8 cellular contexts compared by ENCODE assay signal in genomic region chr10:75404335-75405200, GRCh38. TPM values are rescaled to one million over a fixed set of nuclear protein-coding genes. Genes with fewer than 3 reads are reported as not detected.
A peak's percentile ranks its signal among the peaks of the same experiment; 100 is the strongest.
DNase-seq lines count a peak whose midpoint lies in the region; ATAC-seq and TF ChIP-seq lines count a peak whose summit lies in the region.

No MANE protein-coding gene starts in this region.

- DNase-seq in Right ventricle myocardium superior, result peak; percentile 53
- no peak for DNase-seq in cardiac septum (ENCODE audit: low spot score)
- DNase-seq in T-cell, result no peak
- DNase-seq in iPS DF 6.9 (ENCODE audit: low read depth, low spot score), result no peak
- no peak for DNase-seq in smooth muscle cell (lab: John Stamatoyannopoulos, UW; ENCODE audit: unreplicated experiment)
- no peak for DNase-seq in activated naive CD4-positive, alpha-beta T cell (lab: John Stamatoyannopoulos, UW)
- no peak for DNase-seq in NAMALWA (ENCODE audit: low spot score)

- H4K20me1 ChIP-seq in smooth muscle cell (ENCODE audit: low read depth), result peaks cover 14% of the 10 kb centered on the region

- H3K9ac ChIP-seq in smooth muscle cell (ENCODE audit: low read depth), result no peak overlapping the region

- H3K4me1 Mint-ChIP-seq in T-cell, result peaks cover 45 to 53% (median 46%) of the 10 kb centered on the region in 3 donors

- peaks cover 32 to 70% of the 10 kb centered on the region in 2 donors for H3K27me3 Mint-ChIP-seq in T-cell

- H2AFZ ChIP-seq in smooth muscle cell (ENCODE audit: low read depth), result peak overlapping the region; percentile 56

- TF ChIP-seq CTCF in smooth muscle cell (IDR thresholded peaks at IDR 0.05; ENCODE audit: borderline replicate concordance, insufficient read depth, poor library complexity, severe bottlenecking), result no peak

- H3K27me3 ChIP-seq in iPS DF 6.9 (ENCODE audit: control insufficient read depth, insufficient read depth, low read length) (peaks cover 71% of the 10 kb centered on the region), smooth muscle cell (ENCODE audit: low read depth) (no peaks in the 10 kb centered on the region)

- H3K27ac ChIP-seq in iPS DF 6.9 (ENCODE audit: low read length) (no peak overlapping the region), smooth muscle cell (ENCODE audit: low read depth) (no peak overlapping the region)

- H3K4me3 ChIP-seq in iPS DF 6.9 (ENCODE audit: low read length), result peak overlapping the region; percentile 14; the same call in 1 of the 2 replicates
- H3K4me3 ChIP-seq in smooth muscle cell, result peak overlapping the region; percentile 95

- peak overlapping the region; percentile 2 to 82 (median 41) for H3K4me3 Mint-ChIP-seq in T-cell

- WGBS in iPS DF 6.9 (ENCODE audit: insufficient coverage, insufficient read length), result no CpG with 5 or more reads among the region's 65 CpGs
- WGBS in smooth muscle cell (ENCODE audit: low lambda C conversion rate), result 2% methylated on average over 56 of the region's 65 CpGs

- intact Hi-C loops in Right ventricle myocardium superior (cut with DNase I), result loop anchor here (10.0 kb wide), 2 partner anchors 370 to 900 kb away; no protein-coding TSS in a partner anchor
- intact Hi-C loops in cardiac septum (cut with DNase I), result loop anchor here (5.0 to 10.0 kb wide), 5 partner anchors 63 to 1143 kb away; no protein-coding TSS in a partner anchor

- ATAC-seq in Right ventricle myocardium superior (ENCODE audit: poor library complexity) (no peak), T-cell (replicated peaks in 1 of 4) (no peak), GM19467 (IDR thresholded peaks at IDR 0.05; ENCODE audit: unreplicated experiment) (no peak)

- peaks cover 15% of the 10 kb centered on the region for H3K79me2 ChIP-seq in smooth muscle cell (ENCODE audit: low read depth)

- H3F3A ChIP-seq in smooth muscle cell (ENCODE audit: low read depth), result peaks cover 7% of the 10 kb centered on the region

- H3K27ac Mint-ChIP-seq in T-cell, result no peak overlapping the region

- POLR2A ChIA-PET in T-cell (lab: Charles Lee), result no interaction called here

- peaks cover 7% of the 10 kb centered on the region for H3K4me1 ChIP-seq in iPS DF 6.9 (ENCODE audit: control insufficient read depth, insufficient read depth, low read length)
- peaks cover 25% of the 10 kb centered on the region for H3K4me1 ChIP-seq in smooth muscle cell (ENCODE audit: low read depth)

- no peaks in the 10 kb centered on the region for H3K36me3 Mint-ChIP-seq in T-cell

- no peaks in the 10 kb centered on the region for H3K9me3 ChIP-seq in iPS DF 6.9 (ENCODE audit: control insufficient read depth, insufficient read depth, low read length)
- no peaks in the 10 kb centered on the region for H3K9me3 ChIP-seq in smooth muscle cell (replicated peaks; ENCODE audit: low read depth)

- H3K9me3 Mint-ChIP-seq in T-cell, result no peaks in the 10 kb centered on the region

- CTCF ChIA-PET in T-cell (lab: Charles Lee), result no interaction called here

- peak overlapping the region; percentile 97 for H3K4me2 ChIP-seq in smooth muscle cell

- no peaks in the 10 kb centered on the region for H3K36me3 ChIP-seq in iPS DF 6.9 (ENCODE audit: control insufficient read depth, insufficient read depth, low read length)
- H3K36me3 ChIP-seq in smooth muscle cell (ENCODE audit: low read depth), result no peaks in the 10 kb centered on the region

RNA-seq across cellular contexts. Expression of gene ZNF503, which starts 3.0 kb away (rescaled TPM):
- total RNA-seq in Right ventricle myocardium superior (6.8 TPM), cardiac septum (3.3 TPM), T-cell (under 1 TPM in 4 of 5 donors, not detected in 1; 0.16 to 0.38 (median 0.30) TPM), smooth muscle cell (5.2 and 11.8 TPM in 2 replicates)
- 6.8 and 8.4 TPM in 2 replicates for polyA plus RNA-seq in smooth muscle cell

RNA-seq across cellular contexts. Expression of gene LRMDA, which starts 26.9 kb away (rescaled TPM):
- total RNA-seq in Right ventricle myocardium superior (26.3 TPM), cardiac septum (4.5 TPM), T-cell (1 to 10 TPM in 1 of 5 donors, under 1 TPM in 1, not detected in 3; 0.30 to 1.2 TPM), smooth muscle cell (1.5 and 87.4 TPM in 2 replicates)
- polyA plus RNA-seq in smooth muscle cell, result 1.6 and 2.0 TPM in 2 replicates
